ENCODE assay signal across 10 cellular contexts in genomic region chr18:33802955-33803354, GRCh38.
DNase-seq lines count a peak whose midpoint lies in the region; ATAC-seq and TF ChIP-seq lines count a peak whose summit lies in the region.
"Had no signal": no experiment of that assay in that cellular context is flagged by ENCODE, and none has a peak within 500 bp of the region (broad histone marks: within the 10 kb centered on the region; RNA-seq: fewer than 3 reads in every experiment).

No MANE protein-coding gene starts in this region.

- no peaks in the 10 kb centered on the region for H3K9me3 ChIP-seq in heart right ventricle

- H3K27me3 ChIP-seq in H7 (ENCODE audit: control insufficient read depth, insufficient read depth, low read length) (no peaks in the 10 kb centered on the region), heart right ventricle (no peaks in the 10 kb centered on the region)

- no peak overlapping the region for H3K27ac ChIP-seq in heart right ventricle

- TF ChIP-seq CTCF in heart right ventricle (IDR thresholded peaks at IDR 0.05): no peak

- WGBS in heart right ventricle, 2 donors: 69 to 77% methylated on average over 2 of the region's 2 CpGs

- H3K4me1 ChIP-seq in heart right ventricle: no peaks in the 10 kb centered on the region

- DNase-seq in DMS153 (lab: John Stamatoyannopoulos, UW): peak; percentile 100
- DNase-seq in NCI-H1436 treated with DMSO at 0.1 percent for 48 hours (lab: John Stamatoyannopoulos, UW): peak; percentile 95
- DNase-seq in NCI-H69 (lab: John Stamatoyannopoulos, UW): peak; percentile 100
- DNase-seq in H7: no peak
- DNase-seq in heart right ventricle: no peak
- no peak for DNase-seq in RKO (ENCODE audit: low spot score)
- DNase-seq: NCI-H226 had no signal

- intact Hi-C loops in heart right ventricle (cut with DNase I): no loop called here

- ATAC-seq in esophagus mucosa: peak; percentile 100
- no peak for ATAC-seq in GM18519 (IDR thresholded peaks at IDR 0.05; ENCODE audit: low FRiP score, unreplicated experiment)
- ATAC-seq in heart right ventricle: no peak
- ATAC-seq: activated T-helper 17 cell treated with anti-CD3 and anti-CD28 coated beads, Interleukin-2, amount 50 U/mL, for 72 hours had no signal

- H3K4me3 ChIP-seq in H7 (ENCODE audit: insufficient read depth, low read depth, low read length) (no peak overlapping the region), heart right ventricle (no peak overlapping the region)

- H3K36me3 ChIP-seq in H7 (replicated peaks; ENCODE audit: control insufficient read depth, insufficient read depth, low read length) (no peaks in the 10 kb centered on the region), heart right ventricle (no peaks in the 10 kb centered on the region)

Comparison
In these comparisons a context has a peak if more than half of its experiments do, and no peak if none do; other contexts are left out.
1. DNase-seq: peak in DMS153 (single experiment), NCI-H1436 treated with DMSO at 0.1 percent for 48 hours (single experiment) and NCI-H69 (single experiment); none in H7 (single experiment), heart right ventricle (0 of 2) and RKO (single experiment).